In the genomic region with DNA sequence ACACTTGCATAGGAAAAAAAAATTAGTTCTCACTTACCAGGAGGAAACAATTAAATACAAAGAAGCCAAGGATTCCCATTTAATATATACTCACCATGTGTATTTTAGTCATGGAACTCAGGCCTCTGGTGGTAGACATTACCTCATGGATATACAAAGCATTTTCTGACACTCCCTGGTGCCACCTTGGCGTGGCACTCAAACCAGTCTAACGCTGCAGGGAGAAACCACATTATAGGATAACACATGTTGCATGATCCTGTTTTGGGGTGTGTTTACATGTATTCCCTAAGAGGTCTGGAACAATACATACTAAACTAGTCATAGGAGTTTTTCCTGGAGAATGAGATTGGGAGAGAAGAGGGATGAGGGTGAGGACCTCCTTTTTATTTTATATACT, we compare ENCODE assay signal across 20 cellular contexts.
"Had no signal": no experiment of that assay in that cellular context is flagged by ENCODE, and none has a peak within 500 bp of the region (broad histone marks: within the 10 kb centered on the region; RNA-seq: fewer than 3 reads in every experiment).

No MANE protein-coding gene starts in this region.

- H3K4me3 ChIP-seq: cardiac muscle cell, mucosa of descending colon, tibial nerve had no signal

- H3K79me2 ChIP-seq: parathyroid adenoma had no signal

- H3K36me3 Mint-ChIP-seq: naive thymus-derived CD8-positive, alpha-beta T cell had no signal

- H3K4me3 Mint-ChIP-seq: activated CD4-positive, alpha-beta T cell treated with anti-CD3 and anti-CD28 coated beads for 36 hours; activated T-helper 1 cell treated with anti-CD3 and anti-CD28 coated beads, Interleukin-12 subunit alpha, Interleukin-12 subunit beta, Interleukin-2, Interleukin-4 antibody, amounts not matched to agents 30 ng/mL and 10 ng/mL and 1 ng/mL, durations not matched to agents 14 hours and 24 hours and 36 hours; dendritic cell treated with granulocyte-macrophage colony-stimulating factor and Interleukin-4, amounts not matched to agents 40 ng/mL and 50 ng/mL, for 4 days; stimulated activated naive B cell treated with anti-CD40 and anti-IgM and Interleukin-4, amounts not matched to agents 10 μg/mL and 1 μg/mL and 100 μg/mL, for 72 hours had no signal

- H3K27ac Mint-ChIP-seq: activated CD4-positive, alpha-beta T cell treated with anti-CD3 and anti-CD28 coated beads for 36 hours; activated naive CD4-positive, alpha-beta T cell treated with anti-CD3 and anti-CD28 coated beads, Interleukin-2, amount 50 U/mL, for 72 hours; activated T-helper 1 cell treated with anti-CD3 and anti-CD28 coated beads, Interleukin-12 subunit alpha, Interleukin-12 subunit beta, Interleukin-2, Interleukin-4 antibody, amounts not matched to agents 30 ng/mL and 10 ng/mL and 1 ng/mL, durations not matched to agents 14 hours and 24 hours and 36 hours; dendritic cell treated with granulocyte-macrophage colony-stimulating factor and Interleukin-4, amounts not matched to agents 40 ng/mL and 50 ng/mL, for 4 days; naive thymus-derived CD8-positive, alpha-beta T cell; stimulated activated naive B cell treated with anti-CD40 and anti-IgM and Interleukin-4, amounts not matched to agents 10 μg/mL and 1 μg/mL and 100 μg/mL, for 72 hours had no signal

- H3K9ac ChIP-seq: parathyroid adenoma had no signal

- H3K36me3 ChIP-seq: cardiac muscle cell, spleen, tibial nerve had no signal

- H3K27me3 Mint-ChIP-seq: activated CD4-positive, alpha-beta T cell treated with anti-CD3 and anti-CD28 coated beads for 36 hours; dendritic cell treated with granulocyte-macrophage colony-stimulating factor and Interleukin-4, amounts not matched to agents 40 ng/mL and 50 ng/mL, for 4 days; naive thymus-derived CD8-positive, alpha-beta T cell; stimulated activated naive B cell treated with anti-CD40 and anti-IgM and Interleukin-4, amounts not matched to agents 10 μg/mL and 1 μg/mL and 100 μg/mL, for 72 hours had no signal

- ATAC-seq: activated CD4-positive, alpha-beta T cell treated with anti-CD3 and anti-CD28 coated beads for 36 hours; activated naive CD4-positive, alpha-beta T cell treated with anti-CD3 and anti-CD28 coated beads, Interleukin-2, amount 50 U/mL, for 72 hours; mucosa of descending colon; naive thymus-derived CD8-positive, alpha-beta T cell; sciatic nerve; stimulated activated naive B cell treated with anti-CD40 and anti-IgM and Interleukin-4, amounts not matched to agents 10 μg/mL and 1 μg/mL and 100 μg/mL, for 72 hours had no signal

- H3K27ac ChIP-seq: cardiac muscle cell, parathyroid adenoma, tibial nerve, VCaP had no signal

- DNase-seq: activated CD4-positive, alpha-beta T cell treated with anti-CD3 and anti-CD28 coated beads for 36 hours; activated CD4-positive, alpha-beta T cell treated with anti-CD3 and anti-CD28 coated beads, Interleukin-2, amount 50 U/mL, for 48 hours; activated gamma-delta T cell treated with Interleukin-2 at 50 U/mL for 16 hours; activated T-cell treated with anti-CD3 and anti-CD28 coated beads for 4 hours; effector CD8-positive, alpha-beta T cell; mesenchymal stem cell; mucosa of descending colon; naive thymus-derived CD8-positive, alpha-beta T cell; spleen; stimulated activated CD4-positive, alpha-beta T cell treated with anti-CD3 and anti-CD28 coated beads, Interleukin-4, amount 100 ng/mL, for 4 hours; stimulated activated naive B cell treated with anti-CD40 and anti-IgM and Interleukin-4, amounts not matched to agents 10 μg/mL and 1 μg/mL and 100 μg/mL, for 72 hours; T-helper 2 cell had no signal

- H2AFZ ChIP-seq: parathyroid adenoma had no signal

- H3K4me1 ChIP-seq: parathyroid adenoma had no signal

- H3K9me3 Mint-ChIP-seq: activated naive CD4-positive, alpha-beta T cell treated with anti-CD3 and anti-CD28 coated beads, Interleukin-2, amount 50 U/mL, for 72 hours; activated T-helper 1 cell treated with anti-CD3 and anti-CD28 coated beads, Interleukin-12 subunit alpha, Interleukin-12 subunit beta, Interleukin-2, Interleukin-4 antibody, amounts not matched to agents 30 ng/mL and 10 ng/mL and 1 ng/mL, durations not matched to agents 14 hours and 24 hours and 36 hours; dendritic cell treated with granulocyte-macrophage colony-stimulating factor and Interleukin-4, amounts not matched to agents 40 ng/mL and 50 ng/mL, for 4 days; naive thymus-derived CD8-positive, alpha-beta T cell; stimulated activated naive B cell treated with anti-CD40 and anti-IgM and Interleukin-4, amounts not matched to agents 10 μg/mL and 1 μg/mL and 100 μg/mL, for 72 hours had no signal

- H3K27me3 ChIP-seq: cardiac muscle cell, spleen, tibial nerve had no signal

- H3K9me3 ChIP-seq: mucosa of descending colon, spleen, tibial nerve had no signal
